ENCODE assay signal across 8 cellular contexts in the genomic region with DNA sequence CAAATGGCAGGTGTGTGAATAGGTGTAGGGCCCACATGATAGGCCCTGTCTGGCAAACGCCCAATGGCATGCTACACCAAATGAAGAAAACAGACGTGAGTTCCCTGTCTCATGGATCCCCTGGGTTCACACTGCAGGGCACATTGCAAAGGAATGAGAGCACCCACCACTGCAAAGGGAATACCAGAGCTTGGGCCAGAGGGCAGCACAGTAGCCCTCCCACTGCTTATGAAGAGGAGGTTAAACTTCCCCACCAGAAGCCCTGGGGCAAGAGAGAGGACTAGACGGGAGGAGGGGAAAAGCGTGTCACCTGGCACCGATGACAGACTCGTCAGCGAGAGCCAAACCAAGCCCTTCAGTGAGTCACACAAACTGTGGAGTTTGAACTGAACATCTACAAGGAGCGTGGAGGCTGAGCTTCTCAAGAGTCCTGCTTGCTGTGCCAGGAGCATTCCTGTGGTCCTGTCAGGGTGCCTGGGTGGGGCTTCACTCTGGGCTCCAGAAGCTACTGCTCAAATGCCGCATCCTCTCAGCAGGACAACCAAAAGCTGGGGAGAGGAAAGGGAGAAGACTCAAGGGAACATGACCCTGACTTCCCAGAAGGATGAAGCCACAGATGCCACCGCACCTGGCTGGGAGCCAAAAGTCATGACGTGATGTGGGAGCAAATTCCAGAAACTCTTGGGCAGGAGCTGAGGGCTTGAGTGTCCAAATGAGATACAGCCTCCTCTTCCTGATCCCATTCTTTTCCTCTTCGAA.
DNase-seq lines count a peak whose midpoint lies in the region; ATAC-seq and TF ChIP-seq lines count a peak whose summit lies in the region.

No MANE protein-coding gene starts in this region.

- H3F3A ChIP-seq in PC-3 (ENCODE audit: low read length, unreplicated experiment): no peaks in the 10 kb centered on the region

- peak overlapping the region; percentile 84 for H3K27ac ChIP-seq in 22Rv1
- H3K27ac ChIP-seq in PC-3 (ENCODE audit: low read length): peak overlapping the region; percentile 100
- peak overlapping the region; percentile 98 for H3K27ac ChIP-seq in epithelial cell of prostate
- no peak overlapping the region for H3K27ac ChIP-seq in CD8-positive, alpha-beta T cell (ENCODE audit: low read depth, low read length)

- peaks cover 4% of the 10 kb centered on the region; the same call in 1 of the 2 replicates for H3K79me2 ChIP-seq in PC-3 (ENCODE audit: low read length)

- no peaks in the 10 kb centered on the region for H3K36me3 Mint-ChIP-seq in CD8-positive, alpha-beta T cell

- H3K9me2 ChIP-seq in PC-3 (replicated peaks; ENCODE audit: low read length): no peaks in the 10 kb centered on the region

- peak; percentile 82 for ATAC-seq in PC-3
- ATAC-seq in CD8-positive, alpha-beta T cell: no peak

- H3K27me3 Mint-ChIP-seq in CD8-positive, alpha-beta T cell (ENCODE audit: low read depth): no peaks in the 10 kb centered on the region

- H3K36me3 ChIP-seq in PC-3 (ENCODE audit: low read depth, low read length): no peaks in the 10 kb centered on the region
- no peaks in the 10 kb centered on the region for H3K36me3 ChIP-seq in CD8-positive, alpha-beta T cell (ENCODE audit: insufficient read depth, low read length)

- H3K9me3 ChIP-seq in PC-3 (ENCODE audit: low read length): no peaks in the 10 kb centered on the region
- H3K9me3 ChIP-seq in CD8-positive, alpha-beta T cell (ENCODE audit: low read length): no peaks in the 10 kb centered on the region

- peaks cover 10% of the 10 kb centered on the region for H3K4me1 Mint-ChIP-seq in CD8-positive, alpha-beta T cell (ENCODE audit: low read depth)

- H3K27me3 ChIP-seq in PC-3 (ENCODE audit: low read length): no peaks in the 10 kb centered on the region
- H3K27me3 ChIP-seq in CD8-positive, alpha-beta T cell (ENCODE audit: insufficient read depth, low read length): no peaks in the 10 kb centered on the region

- no peak overlapping the region for H2AFZ ChIP-seq in PC-3 (ENCODE audit: low read length)

- intact Hi-C loops in PC-3 (cut with micrococcal nuclease): no loop called here
- intact Hi-C loops in CD8-positive, alpha-beta T cell (cut with DNase I, micrococcal nuclease): no loop called here

- H3K9ac ChIP-seq in PC-3 (ENCODE audit: low read length): peak overlapping the region; percentile 97

- H3K4me3 ChIP-seq in PC-3 (ENCODE audit: low read length): peak overlapping the region; percentile 47; the same call in 1 of the 2 replicates
- H3K4me3 ChIP-seq in CD8-positive, alpha-beta T cell (ENCODE audit: low read depth, low read length): no peak overlapping the region

- TSS peak; percentile 66 for BruUV-seq in PC-3 (replicated peaks; lab: Mats Ljungman, UMichigan)

- no peaks in the 10 kb centered on the region for H4K20me1 ChIP-seq in PC-3 (ENCODE audit: low read length)

- POLR2A ChIA-PET in PC-3 (lab: Charles Lee; ENCODE audit: unreplicated experiment): interaction anchor here (0.6 to 1.6 kb wide), 5 partner anchors 56 to 551 kb away, joined by 3 to 12 read pairs (median 8); a partner anchor contains a TSS
- POLR2A ChIA-PET in CD8-positive, alpha-beta T cell (lab: Charles Lee): no interaction called here

- no peaks in the 10 kb centered on the region for H3K9me3 Mint-ChIP-seq in CD8-positive, alpha-beta T cell

- DNase-seq in GM03348 (ENCODE audit: low spot score): peak; percentile 95
- DNase-seq in PC-3: peak; percentile 98
- DNase-seq in epithelial cell of prostate (ENCODE audit: low read depth, low spot score): peak; percentile 100
- peak; percentile 100 for DNase-seq in myocyte (ENCODE audit: low read depth)
- DNase-seq in CD8-positive, alpha-beta T cell: no peak
- no peak for DNase-seq in T-helper 1 cell
- no peak for DNase-seq in SKM-1 (lab: John Stamatoyannopoulos, UW; ENCODE audit: unreplicated experiment)

- CTCF ChIA-PET in PC-3 (lab: Charles Lee): no interaction called here
- CTCF ChIA-PET in CD8-positive, alpha-beta T cell (lab: Charles Lee): interaction anchor here (1.0 to 1.6 kb wide), 3 partner anchors 10 to 218 kb away, joined by 3 to 9 read pairs (median 3); no protein-coding TSS in a partner anchor

- peaks cover 60% of the 10 kb centered on the region for H3K4me1 ChIP-seq in PC-3 (ENCODE audit: insufficient read depth, low read length)
- peaks cover 11% of the 10 kb centered on the region for H3K4me1 ChIP-seq in CD8-positive, alpha-beta T cell (ENCODE audit: insufficient read depth, low read length)

- no peak overlapping the region for H3K27ac Mint-ChIP-seq in CD8-positive, alpha-beta T cell

- H3K4me3 Mint-ChIP-seq in CD8-positive, alpha-beta T cell: no peak overlapping the region

- no peak for TF ChIP-seq CTCF in 22Rv1 (IDR thresholded peaks at IDR 0.05)
- TF ChIP-seq CTCF in PC-3 (conservative IDR thresholded peaks at IDR 0.05; ENCODE audit: low read depth, low read length): no peak
- TF ChIP-seq CTCF in CD8-positive, alpha-beta T cell (IDR thresholded peaks at IDR 0.05): no peak

- H3K4me2 ChIP-seq in PC-3 (ENCODE audit: low read length): peak overlapping the region; percentile 78

Comparison
In these comparisons a context has a peak if more than half of its experiments do, and no peak if none do; other contexts are left out.
1. DNase-seq: peak in GM03348 (single experiment), PC-3 (single experiment), epithelial cell of prostate (single experiment) and myocyte (single experiment); none in CD8-positive, alpha-beta T cell (0 of 7), T-helper 1 cell (0 of 5) and SKM-1 (single experiment).